ENCODE assay signal across 23 cellular contexts in genomic region chr2:25506226-25506625, GRCh38.
A peak's percentile ranks its signal among the peaks of the same experiment; 100 is the strongest.
DNase-seq lines count a peak whose midpoint lies in the region; ATAC-seq, FAIRE-seq and TF ChIP-seq lines count a peak whose summit lies in the region.
"Had no signal": no experiment of that assay in that cellular context is flagged by ENCODE, and none has a peak within 500 bp of the region (broad histone marks: within the 10 kb centered on the region; RNA-seq: fewer than 3 reads in every experiment).

No MANE protein-coding gene starts in this region.

- ATAC-seq in A549 (no peak), memory B cell (ENCODE audit: low read depth) (no peak), GM18858 (IDR thresholded peaks at IDR 0.05; ENCODE audit: unreplicated experiment) (no peak), HG03457 (IDR thresholded peaks at IDR 0.05; ENCODE audit: unreplicated experiment) (no peak)

- CTCF ChIA-PET in A549 (lab: Yijun Ruan, JAX): interaction anchor here (1.3 to 1.9 kb wide), 4 partner anchors 9 to 197 kb away, joined by 3 to 5 read pairs (median 4); no protein-coding TSS in a partner anchor

- H3K27me3 ChIP-seq in astrocyte (ENCODE audit: insufficient read depth, low read length) (no peaks in the 10 kb centered on the region), sigmoid colon (no peaks in the 10 kb centered on the region)
- H3K27me3 ChIP-seq: BE2C; BLaER1 treated with 17β-estradiol and CSF1 and Interleukin-3, amounts not matched to agents 10 nM and 100 nM had no signal

- H3K79me2 ChIP-seq in astrocyte (ENCODE audit: insufficient read depth, low read length): no peaks in the 10 kb centered on the region

- H3K27ac Mint-ChIP-seq in astrocyte (ENCODE audit: unreplicated experiment) (peak overlapping the region; percentile 10), memory B cell (peak overlapping the region; percentile 58)
- H3K27ac Mint-ChIP-seq: CD14-positive monocyte; CD4-positive, alpha-beta T cell had no signal

- in situ Hi-C loops in KBM-7 (cut with MboI; ENCODE audit: low pct_unique_long_range_greater_than_20kb, low sequenced_read_pairs): no loop called here

- POLR2A ChIA-PET in A549 (lab: Yijun Ruan, JAX): no interaction called here

- H3K27ac ChIP-seq in A549 (peak overlapping the region in 1 of 2 experiments; percentile 38; a peak in 2 of 6 replicates), astrocyte (ENCODE audit: low read depth, low read length) (no peak overlapping the region), epithelial cell of prostate (peak overlapping the region; percentile 39), sigmoid colon (no peak overlapping the region)
- H3K27ac ChIP-seq: 22Rv1; BLaER1 treated with 17β-estradiol and CSF1 and Interleukin-3, amounts not matched to agents 10 nM and 100 nM; GM23248 had no signal

- H3K36me3 ChIP-seq in astrocyte (ENCODE audit: insufficient read depth, low read length) (no peaks in the 10 kb centered on the region), sigmoid colon (no peaks in the 10 kb centered on the region)
- H3K36me3 ChIP-seq: BE2C; BLaER1 treated with 17β-estradiol and CSF1 and Interleukin-3, amounts not matched to agents 10 nM and 100 nM had no signal

- TF ChIP-seq EP300 in A549 (IDR thresholded peaks at IDR 0.05): no peak
- TF ChIP-seq EP300 in sigmoid colon (IDR thresholded peaks at IDR 0.05): no peak

- H2AFZ ChIP-seq in astrocyte (ENCODE audit: low read depth, low read length): no peak overlapping the region
- H2AFZ ChIP-seq: GM23248 had no signal

- H3K4me1 ChIP-seq in A549 (peaks cover 6% of the 10 kb centered on the region; the same call in 1 of the 3 replicates), astrocyte (ENCODE audit: insufficient read depth, low read length) (no peaks in the 10 kb centered on the region), sigmoid colon (no peaks in the 10 kb centered on the region)
- H3K4me1 ChIP-seq: BE2C; BLaER1 treated with 17β-estradiol and CSF1 and Interleukin-3, amounts not matched to agents 10 nM and 100 nM; Caco-2 had no signal

- H3K9ac ChIP-seq in astrocyte (ENCODE audit: low read length): no peak overlapping the region
- H3K9ac ChIP-seq: BLaER1 treated with 17β-estradiol and CSF1 and Interleukin-3, amounts not matched to agents 10 nM and 100 nM; GM23248 had no signal

- TF ChIP-seq RAD21 in A549 (conservative IDR thresholded peaks at IDR 0.05 in 1 of 2, IDR thresholded peaks at IDR 0.05 in 1 of 2): no peak

- 0 out of 3 replicates have a peak overlapping the region, but pooled peaks have one; percentile 8 for H3K4me2 ChIP-seq in A549
- no peak overlapping the region for H3K4me2 ChIP-seq in astrocyte (ENCODE audit: low read length)
- H3K4me2 ChIP-seq: BLaER1 treated with 17β-estradiol and CSF1 and Interleukin-3, amounts not matched to agents 10 nM and 100 nM had no signal

- H3K4me3 Mint-ChIP-seq in astrocyte (ENCODE audit: unreplicated experiment) (no peak overlapping the region), memory B cell (no peak overlapping the region)
- H3K4me3 Mint-ChIP-seq: CD14-positive monocyte; CD4-positive, alpha-beta T cell had no signal

- no peaks in the 10 kb centered on the region for H4K20me1 ChIP-seq in astrocyte (ENCODE audit: insufficient read depth, low read length)
- H4K20me1 ChIP-seq: BLaER1 treated with 17β-estradiol and CSF1 and Interleukin-3, amounts not matched to agents 10 nM and 100 nM had no signal

- no peak for FAIRE-seq in A549 (lab: Jason Lieb, UNC)
- FAIRE-seq in astrocyte (lab: Jason Lieb, UNC): no peak
- FAIRE-seq: GM12892, GM19239, H1 had no signal

- DNase-seq in A549 (ENCODE audit: low read depth in 1 of 2, low spot score in 1 of 2) (no peak), astrocyte (ENCODE audit: low read depth) (no peak), epithelial cell of prostate (ENCODE audit: low read depth, low spot score) (no peak), memory B cell (ENCODE audit: low spot score in 2 of 2) (no peak), KBM-7 (no peak), sigmoid colon (no peak)
- DNase-seq: ACHN; AML-193; BE2C; Caco-2; CD4-positive, alpha-beta T cell; DMS153; DND-41; H7 had no signal

- H3K9me3 ChIP-seq in A549 (no peaks in the 10 kb centered on the region), astrocyte (ENCODE audit: insufficient read depth, low read depth, low read length) (no peaks in the 10 kb centered on the region), sigmoid colon (no peaks in the 10 kb centered on the region)
- H3K9me3 ChIP-seq: BE2C; BLaER1 treated with 17β-estradiol and CSF1 and Interleukin-3, amounts not matched to agents 10 nM and 100 nM; Caco-2 had no signal

- H3K9me3 Mint-ChIP-seq in astrocyte (ENCODE audit: unreplicated experiment): no peaks in the 10 kb centered on the region
- H3K9me3 Mint-ChIP-seq in memory B cell: no peaks in the 10 kb centered on the region
- H3K9me3 Mint-ChIP-seq: CD14-positive monocyte; CD4-positive, alpha-beta T cell had no signal

- H3K4me1 Mint-ChIP-seq in astrocyte (ENCODE audit: low read depth, unreplicated experiment): no peaks in the 10 kb centered on the region
- H3K4me1 Mint-ChIP-seq in memory B cell: no peaks in the 10 kb centered on the region
- H3K4me1 Mint-ChIP-seq: CD14-positive monocyte had no signal

- H3K36me3 Mint-ChIP-seq in astrocyte (ENCODE audit: low read depth, unreplicated experiment) (no peaks in the 10 kb centered on the region), memory B cell (peaks cover 6% of the 10 kb centered on the region)
- H3K36me3 Mint-ChIP-seq: CD14-positive monocyte had no signal

- TF ChIP-seq CTCF in A549 (IDR thresholded peaks at IDR 0.05) (no peak), astrocyte (IDR thresholded peaks at IDR 0.05; ENCODE audit: insufficient read depth, low read depth, low read length) (no peak), sigmoid colon (IDR thresholded peaks at IDR 0.05) (no peak)

- 68% methylated on average over 3 of the region's 3 CpGs for WGBS in A549 (ENCODE audit: missing lambda C conversion rate)
- WGBS in sigmoid colon, 2 donors: 93 to 98% methylated on average over 3 of the region's 3 CpGs

- intact Hi-C loops in sigmoid colon (cut with DNase I): no loop called here

- H3K27me3 Mint-ChIP-seq in astrocyte (ENCODE audit: low read depth, unreplicated experiment): peaks cover under 1% of the 10 kb centered on the region
- no peaks in the 10 kb centered on the region for H3K27me3 Mint-ChIP-seq in memory B cell
- H3K27me3 Mint-ChIP-seq: CD4-positive, alpha-beta T cell had no signal

- TF ChIP-seq POLR2A in A549 (IDR thresholded peaks at IDR 0.05; ENCODE audit: low read length) (no peak), sigmoid colon (IDR thresholded peaks at IDR 0.05) (no peak)

- H3K4me3 ChIP-seq in A549: no peak overlapping the region
- no peak overlapping the region for H3K4me3 ChIP-seq in astrocyte (ENCODE audit: insufficient read depth, low read depth, low read length)
- H3K4me3 ChIP-seq in sigmoid colon: no peak overlapping the region
- H3K4me3 ChIP-seq: BLaER1 treated with 17β-estradiol and CSF1 and Interleukin-3, amounts not matched to agents 10 nM and 100 nM; GM23248 had no signal

TF ChIP-seq in A549, 52 proteins besides CTCF, POLR2A, EP300 and RAD21 (continues in another document):
- TF ChIP-seq ATOH8 (CRISPR knock-in tag; IDR thresholded peaks at IDR 0.05; ENCODE audit: low read depth) (no peak), REST (IDR thresholded peaks at IDR 0.05) (no peak), ELK1 (IDR thresholded peaks at IDR 0.05; ENCODE audit: low read depth, low read length) (no peak), GATA3 (IDR thresholded peaks at IDR 0.05; ENCODE audit: borderline replicate concordance) (no peak), PHF8 (IDR thresholded peaks at IDR 0.05; ENCODE audit: borderline replicate concordance, low read depth) (no peak), TFCP2L1 (CRISPR knock-in tag; IDR thresholded peaks at IDR 0.05) (no peak), MAZ (IDR thresholded peaks at IDR 0.05; ENCODE audit: borderline replicate concordance, low read depth, low read length) (no peak), ZSCAN20 (CRISPR knock-in tag; IDR thresholded peaks at IDR 0.05) (no peak), MAFK (IDR thresholded peaks at IDR 0.05; ENCODE audit: partially characterized antibody) (no peak)
